Comparison of ENCODE assay signal across 25 cellular contexts in genomic region chr4:121653214-121653613, GRCh38. TPM values are rescaled to one million over a fixed set of nuclear protein-coding genes. Genes with fewer than 3 reads are reported as not detected.
DNase-seq lines count a peak whose midpoint lies in the region; ATAC-seq, FAIRE-seq and TF ChIP-seq lines count a peak whose summit lies in the region.
"Had no signal": no experiment of that assay in that cellular context is flagged by ENCODE, and none has a peak within 500 bp of the region (broad histone marks: within the 10 kb centered on the region; RNA-seq: fewer than 3 reads in every experiment).

No MANE protein-coding gene starts in this region.

- no peaks in the 10 kb centered on the region for H4K20me1 ChIP-seq in MM.1S (ENCODE audit: insufficient read depth, low read length)
- H4K20me1 ChIP-seq: BLaER1 had no signal

- no peak overlapping the region for H3K4me3 ChIP-seq in MM.1S (ENCODE audit: low read length)
- H3K4me3 ChIP-seq: BLaER1, GM12878 had no signal

- no peak for TF ChIP-seq CTCF in MM.1S (IDR thresholded peaks at IDR 0.05; ENCODE audit: low read length)

- no peak for TF ChIP-seq POLR2A in GM12891 (IDR thresholded peaks at IDR 0.05; ENCODE audit: low read depth, low read length)

- no peaks in the 10 kb centered on the region for H3K27me3 ChIP-seq in MM.1S (replicated peaks; ENCODE audit: insufficient read depth, low read length)
- H3K27me3 ChIP-seq: BE2C, BLaER1 had no signal

- DNase-seq in GM12891 (ENCODE audit: insufficient read length, low spot score) (no peak), MM.1S (no peak), GOT3 (lab: John Stamatoyannopoulos, UW) (no peak)
- no peak for DNase-seq in stimulated activated effector memory CD8-positive, alpha-beta T cell treated with anti-CD3 and anti-CD28 coated beads, Interleukin-12 subunit alpha, Interleukin-12 subunit beta, amount 100 ng/mL, for 72 hours (ENCODE audit: low spot score in 2 of 2)
- DNase-seq: 8988T; ACHN; BE2C; C1 segment of cervical spinal cord; CD4-positive, alpha-beta memory T cell; CD4-positive, CD25-positive, alpha-beta regulatory T cell; CD8-positive, alpha-beta memory T cell; COR-L47; DMS 273 treated with DMSO at 0.1 percent for 48 hours; DMS153; DMS53; DMS79; DND-41; EL; GDM1 had no signal

- H3K9me3 ChIP-seq in MM.1S (replicated peaks; ENCODE audit: insufficient read depth, low read length): no peaks in the 10 kb centered on the region
- H3K9me3 ChIP-seq: BE2C, BLaER1 had no signal

- H3K4me1 ChIP-seq in MM.1S (ENCODE audit: low read length): 0 out of 2 replicates have a peak, but pooled peaks cover 3% of the 10 kb centered on the region
- H3K4me1 ChIP-seq: BE2C, BLaER1 had no signal

- no peak overlapping the region for H3K4me3 Mint-ChIP-seq in activated T-helper 17 cell treated with anti-CD3 and anti-CD28 coated beads, Interleukin-2, amount 50 U/mL, for 72 hours
- no peak overlapping the region for H3K4me3 Mint-ChIP-seq in stimulated activated effector memory CD8-positive, alpha-beta T cell treated with anti-CD3 and anti-CD28 coated beads, Interleukin-12 subunit alpha, Interleukin-12 subunit beta, amount 100 ng/mL, for 72 hours
- H3K4me3 Mint-ChIP-seq: CD14-positive monocyte; CD4-positive, alpha-beta memory T cell; CD4-positive, CD25-positive, alpha-beta regulatory T cell; CD8-positive, alpha-beta memory T cell had no signal

- H3K36me3 ChIP-seq in MM.1S (replicated peaks; ENCODE audit: insufficient read depth, low read length): no peaks in the 10 kb centered on the region
- H3K36me3 ChIP-seq: BE2C, BLaER1 had no signal

- H3K9ac ChIP-seq in MM.1S (ENCODE audit: low read length): no peak overlapping the region
- H3K9ac ChIP-seq: BLaER1 had no signal

- H3K4me1 Mint-ChIP-seq in activated T-helper 17 cell treated with anti-CD3 and anti-CD28 coated beads, Interleukin-2, amount 50 U/mL, for 72 hours: no peaks in the 10 kb centered on the region
- no peaks in the 10 kb centered on the region for H3K4me1 Mint-ChIP-seq in stimulated activated effector memory CD8-positive, alpha-beta T cell treated with anti-CD3 and anti-CD28 coated beads, Interleukin-12 subunit alpha, Interleukin-12 subunit beta, amount 100 ng/mL, for 72 hours
- H3K4me1 Mint-ChIP-seq: CD14-positive monocyte; CD4-positive, alpha-beta memory T cell; CD4-positive, CD25-positive, alpha-beta regulatory T cell; CD8-positive, alpha-beta memory T cell had no signal

- FAIRE-seq in GM12891 (lab: Jason Lieb, UNC): peak; percentile 16
- FAIRE-seq: A204.1, GM19239 had no signal

- no peaks in the 10 kb centered on the region for H3K79me2 ChIP-seq in MM.1S (ENCODE audit: low read length)

- ATAC-seq in activated T-helper 17 cell treated with anti-CD3 and anti-CD28 coated beads, Interleukin-2, amount 50 U/mL, for 72 hours (replicated peaks): peak; percentile 29
- peak; percentile 69 for ATAC-seq in stimulated activated effector memory CD8-positive, alpha-beta T cell treated with anti-CD3 and anti-CD28 coated beads, Interleukin-12 subunit alpha, Interleukin-12 subunit beta, amount 100 ng/mL, for 72 hours
- ATAC-seq: GM12878 had no signal

- no peak overlapping the region for H3K27ac ChIP-seq in MM.1S (ENCODE audit: low read length)
- H3K27ac ChIP-seq: BLaER1 had no signal

- H3K9me3 Mint-ChIP-seq in activated T-helper 17 cell treated with anti-CD3 and anti-CD28 coated beads, Interleukin-2, amount 50 U/mL, for 72 hours: no peaks in the 10 kb centered on the region
- no peaks in the 10 kb centered on the region for H3K9me3 Mint-ChIP-seq in stimulated activated effector memory CD8-positive, alpha-beta T cell treated with anti-CD3 and anti-CD28 coated beads, Interleukin-12 subunit alpha, Interleukin-12 subunit beta, amount 100 ng/mL, for 72 hours
- H3K9me3 Mint-ChIP-seq: CD4-positive, alpha-beta memory T cell; CD8-positive, alpha-beta memory T cell had no signal

- no peaks in the 10 kb centered on the region for H3K9me2 ChIP-seq in MM.1S (replicated peaks; ENCODE audit: insufficient read depth, low read length)

- H2AFZ ChIP-seq in MM.1S (ENCODE audit: low read length): no peak overlapping the region

- no peaks in the 10 kb centered on the region for H3K27me3 Mint-ChIP-seq in activated T-helper 17 cell treated with anti-CD3 and anti-CD28 coated beads, Interleukin-2, amount 50 U/mL, for 72 hours

- H3K36me3 Mint-ChIP-seq in activated T-helper 17 cell treated with anti-CD3 and anti-CD28 coated beads, Interleukin-2, amount 50 U/mL, for 72 hours (ENCODE audit: low read depth): no peaks in the 10 kb centered on the region
- H3K36me3 Mint-ChIP-seq in stimulated activated effector memory CD8-positive, alpha-beta T cell treated with anti-CD3 and anti-CD28 coated beads, Interleukin-12 subunit alpha, Interleukin-12 subunit beta, amount 100 ng/mL, for 72 hours: no peaks in the 10 kb centered on the region
- H3K36me3 Mint-ChIP-seq: CD14-positive monocyte; CD4-positive, alpha-beta memory T cell; CD4-positive, CD25-positive, alpha-beta regulatory T cell; CD8-positive, alpha-beta memory T cell had no signal

- H3K4me2 ChIP-seq in MM.1S (ENCODE audit: low read depth, low read length): no peak overlapping the region
- H3K4me2 ChIP-seq: BLaER1 had no signal

- no peak overlapping the region for H3K27ac Mint-ChIP-seq in activated T-helper 17 cell treated with anti-CD3 and anti-CD28 coated beads, Interleukin-2, amount 50 U/mL, for 72 hours
- H3K27ac Mint-ChIP-seq in stimulated activated effector memory CD8-positive, alpha-beta T cell treated with anti-CD3 and anti-CD28 coated beads, Interleukin-12 subunit alpha, Interleukin-12 subunit beta, amount 100 ng/mL, for 72 hours: peak overlapping the region; percentile 4
- H3K27ac Mint-ChIP-seq: CD4-positive, alpha-beta memory T cell; CD8-positive, alpha-beta memory T cell had no signal

- H3F3A ChIP-seq in MM.1S (ENCODE audit: insufficient read depth, low read length): no peaks in the 10 kb centered on the region

TF ChIP-seq in GM12891, 5 proteins besides CTCF, POLR2A, EP300 and RAD21:
- TF ChIP-seq POLR2AphosphoS5 (IDR thresholded peaks at IDR 0.05; ENCODE audit: low read depth, low read length) (no peak), TAF1 (IDR thresholded peaks at IDR 0.05; ENCODE audit: low read depth, low read length) (no peak), POU2F2 (IDR thresholded peaks at IDR 0.05; ENCODE audit: low read depth, low read length) (no peak), PAX5 (IDR thresholded peaks at IDR 0.05; ENCODE audit: insufficient read depth, low read length, severe bottlenecking) (no peak), SPI1 (IDR thresholded peaks at IDR 0.05; ENCODE audit: low read depth, low read length) (no peak)
TF ChIP-seq in GM12891: peak in this region for 0.

RNA-seq across cellular contexts. Expression of gene ANXA5, which starts 43.6 kb away (rescaled TPM):
- 46.3 TPM for polyA plus RNA-seq in GM12891 (2012; ENCODE audit: low read depth, missing spikeins)
- 100 to 1,000 TPM; 106 to 142 TPM for total RNA-seq in activated T-helper 17 cell treated with anti-CD3 and anti-CD28 coated beads, Interleukin-2, amount 50 U/mL, for 72 hours
